17 cellular contexts compared by ENCODE assay signal in genomic region chr7:90910136-90910535, GRCh38.
DNase-seq lines count a peak whose midpoint lies in the region; ATAC-seq lines count a peak whose summit lies in the region.
"Had no signal": no experiment of that assay in that cellular context is flagged by ENCODE, and none has a peak within 500 bp of the region (broad histone marks: within the 10 kb centered on the region; RNA-seq: fewer than 3 reads in every experiment).

No MANE protein-coding gene starts in this region.

- ATAC-seq in stimulated activated naive CD8-positive, alpha-beta T cell treated with anti-CD3 and anti-CD28 coated beads, Interleukin-15, Interleukin-2, amounts not matched to agents 100 U/mL and 50 U/mL, for 24 hours: no peak
- ATAC-seq: A549 had no signal

- peak; percentile 12 for DNase-seq in EL
- DNase-seq in LHCN-M2 (ENCODE audit: low read depth): peak; percentile 37
- peak; percentile 27 for DNase-seq in amniotic epithelial cell (ENCODE audit: low read depth)
- peak; percentile 4 for DNase-seq in hepatic stellate cell (ENCODE audit: low spot score)
- DNase-seq in anterior cingulate cortex (lab: John Stamatoyannopoulos, UW): no peak
- DNase-seq in NCI-H524 treated with DMSO at 0.1 percent for 48 hours (lab: John Stamatoyannopoulos, UW): no peak
- DNase-seq in stimulated activated naive CD8-positive, alpha-beta T cell treated with anti-CD3 and anti-CD28 coated beads, Interleukin-15, Interleukin-2, amounts not matched to agents 100 U/mL and 50 U/mL, for 24 hours: no peak
- DNase-seq in OCI-M2 (lab: John Stamatoyannopoulos, UW; ENCODE audit: unreplicated experiment): no peak
- DNase-seq: CD8-positive, alpha-beta memory T cell; DMS79 treated with DMSO at 0.1 percent for 48 hours; GF-D8; H7; Karpas-422; NCI-H2029; NCI-H510A; SIG-M5 had no signal

Comparison
In these comparisons a context has a peak if more than half of its experiments do, and no peak if none do; other contexts are left out.
1. DNase-seq: peak in EL (single experiment), LHCN-M2 (single experiment), amniotic epithelial cell (single experiment) and hepatic stellate cell (single experiment); none in anterior cingulate cortex (0 of 58), NCI-H524 treated with DMSO at 0.1 percent for 48 hours (single experiment), stimulated activated naive CD8-positive, alpha-beta T cell treated with anti-CD3 and anti-CD28 coated beads, Interleukin-15, Interleukin-2, amounts not matched to agents 100 U/mL and 50 U/mL, for 24 hours (single experiment) and OCI-M2 (single experiment).